11 cellular contexts compared by ENCODE assay signal in the genomic region with DNA sequence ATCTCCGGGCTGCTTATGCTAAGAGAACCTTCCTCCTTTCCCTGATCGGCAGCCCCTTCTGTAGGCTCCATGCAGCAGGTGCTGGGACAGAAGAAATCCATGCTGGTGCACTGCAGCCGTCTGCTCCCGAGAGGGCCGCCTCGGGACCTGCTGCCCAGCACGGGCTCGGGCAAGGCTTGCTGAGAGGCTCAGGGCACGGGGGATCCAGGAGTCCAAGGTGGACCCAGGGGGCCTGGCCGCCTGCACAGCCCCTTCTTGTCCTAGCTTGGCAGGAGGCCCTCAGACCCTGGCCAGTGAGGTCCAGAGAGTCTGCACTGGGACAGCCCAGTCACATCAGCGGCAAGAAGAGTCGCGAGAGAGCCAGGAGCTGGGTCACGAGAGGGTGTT. TPM values are rescaled to one million over a fixed set of nuclear protein-coding genes. Genes with fewer than 3 reads are reported as not detected.
DNase-seq lines count a peak whose midpoint lies in the region; ATAC-seq and TF ChIP-seq lines count a peak whose summit lies in the region.
"Had no signal": no experiment of that assay in that cellular context is flagged by ENCODE, and none has a peak within 500 bp of the region (broad histone marks: within the 10 kb centered on the region; RNA-seq: fewer than 3 reads in every experiment).

No MANE protein-coding gene starts in this region.

- POLR2A ChIA-PET in CD4-positive, alpha-beta T cell (lab: Charles Lee) = interaction anchor here (0.9 to 4.2 kb wide), 3 partner anchors 12 to 50 kb away, joined by 3 to 66 read pairs (median 4); partner anchors contain the start of gene DUSP2
- POLR2A ChIA-PET in activated CD8-positive, alpha-beta T cell treated with anti-CD3 and anti-CD28 coated beads, Interleukin-2, amount 10 ng/mL, durations not matched to agents 7 days and 5 days (lab: Charles Lee) = interaction anchor here (0.8 to 9.1 kb wide), 4 partner anchors 9 to 249 kb away, joined by 3 to 193 read pairs (median 3); partner anchors contain the start of genes DUSP2 and STARD7

- H3K9me3 ChIP-seq in CD4-positive, alpha-beta T cell (ENCODE audit: control insufficient read depth, low read length) = no peaks in the 10 kb centered on the region

- peaks cover 76% of the 10 kb centered on the region for H3K4me1 Mint-ChIP-seq in CD4-positive, alpha-beta T cell (ENCODE audit: low read depth)
- H3K4me1 Mint-ChIP-seq in activated CD8-positive, alpha-beta T cell treated with anti-CD3 and anti-CD28 coated beads, Interleukin-2, amount 10 ng/mL, durations not matched to agents 7 days and 5 days (ENCODE audit: low read depth) = peaks cover 71% of the 10 kb centered on the region
- H3K4me1 Mint-ChIP-seq in memory B cell = peaks cover 56% of the 10 kb centered on the region

- no peaks in the 10 kb centered on the region for H3K27me3 Mint-ChIP-seq in CD4-positive, alpha-beta T cell
- no peaks in the 10 kb centered on the region for H3K27me3 Mint-ChIP-seq in activated CD8-positive, alpha-beta T cell treated with anti-CD3 and anti-CD28 coated beads, Interleukin-2, amount 10 ng/mL, durations not matched to agents 7 days and 5 days (ENCODE audit: low read depth)
- H3K27me3 Mint-ChIP-seq in memory B cell = no peaks in the 10 kb centered on the region

- ATAC-seq in CD4-positive, alpha-beta T cell (ENCODE audit: poor library complexity) = no peak
- ATAC-seq in activated CD8-positive, alpha-beta T cell treated with anti-CD3 and anti-CD28 coated beads, Interleukin-2, amount 10 ng/mL, durations not matched to agents 7 days and 5 days = no peak
- ATAC-seq in memory B cell (ENCODE audit: low read depth) (no peak), HG03460 (IDR thresholded peaks at IDR 0.05; ENCODE audit: unreplicated experiment) (no peak), left colon (no peak)

- peak overlapping the region; percentile 72 for H3K27ac Mint-ChIP-seq in CD4-positive, alpha-beta T cell
- H3K27ac Mint-ChIP-seq in activated CD8-positive, alpha-beta T cell treated with anti-CD3 and anti-CD28 coated beads, Interleukin-2, amount 10 ng/mL, durations not matched to agents 7 days and 5 days = peak overlapping the region; percentile 77
- peak overlapping the region; percentile 22 for H3K27ac Mint-ChIP-seq in memory B cell

- H3K27ac ChIP-seq in CD4-positive, alpha-beta T cell (ENCODE audit: low read depth, low read length) = no peak overlapping the region
- H3K27ac ChIP-seq: esophagus muscularis mucosa had no signal

- H3K36me3 Mint-ChIP-seq in CD4-positive, alpha-beta T cell (ENCODE audit: low read depth) = no peaks in the 10 kb centered on the region
- peaks cover 2% of the 10 kb centered on the region for H3K36me3 Mint-ChIP-seq in activated CD8-positive, alpha-beta T cell treated with anti-CD3 and anti-CD28 coated beads, Interleukin-2, amount 10 ng/mL, durations not matched to agents 7 days and 5 days (ENCODE audit: low read depth)
- H3K36me3 Mint-ChIP-seq in memory B cell = peaks cover 2% of the 10 kb centered on the region

- peaks cover 6% of the 10 kb centered on the region for H3K9me3 Mint-ChIP-seq in CD4-positive, alpha-beta T cell
- no peaks in the 10 kb centered on the region for H3K9me3 Mint-ChIP-seq in activated CD8-positive, alpha-beta T cell treated with anti-CD3 and anti-CD28 coated beads, Interleukin-2, amount 10 ng/mL, durations not matched to agents 7 days and 5 days (ENCODE audit: insufficient read depth)
- H3K9me3 Mint-ChIP-seq in memory B cell = peaks cover 3% of the 10 kb centered on the region

- H3K4me3 Mint-ChIP-seq in CD4-positive, alpha-beta T cell = no peak overlapping the region
- H3K4me3 Mint-ChIP-seq in activated CD8-positive, alpha-beta T cell treated with anti-CD3 and anti-CD28 coated beads, Interleukin-2, amount 10 ng/mL, durations not matched to agents 7 days and 5 days = no peak overlapping the region
- H3K4me3 Mint-ChIP-seq in memory B cell = no peak overlapping the region
- H3K4me3 Mint-ChIP-seq: neural crest cell had no signal

- intact Hi-C loops in CD4-positive, alpha-beta T cell (cut with DNase I, micrococcal nuclease) = loop anchor here in 1 of 2 experiments (2.0 kb wide), 1 partner anchor 16 kb away; no protein-coding TSS in a partner anchor
- intact Hi-C loops in left colon (cut with DNase I, micrococcal nuclease) = no loop called here

- CTCF ChIA-PET in CD4-positive, alpha-beta T cell (lab: Charles Lee) = interaction anchor here (1.1 to 2.7 kb wide), 3 partner anchors 16 to 20 kb away, joined by 3 to 13 read pairs (median 4); no protein-coding TSS in a partner anchor
- CTCF ChIA-PET in activated CD8-positive, alpha-beta T cell treated with anti-CD3 and anti-CD28 coated beads, Interleukin-2, amount 10 ng/mL, durations not matched to agents 7 days and 5 days (lab: Charles Lee) = interaction anchor here (1.0 to 3.7 kb wide), 5 partner anchors 12 to 41 kb away, joined by 3 to 18 read pairs (median 5); partner anchors contain the start of gene ASTL

- H3K4me3 ChIP-seq in GM12865 (ENCODE audit: low read depth, low read length) = peak overlapping the region; percentile 64
- H3K4me3 ChIP-seq: esophagus muscularis mucosa had no signal

- TF ChIP-seq CTCF in CD4-positive, alpha-beta T cell (IDR thresholded peaks at IDR 0.05) = no peak
- no peak for TF ChIP-seq CTCF in GM12865 (IDR thresholded peaks at IDR 0.05; ENCODE audit: insufficient read depth, low read depth, low read length, missing control alignments)

- no peak for DNase-seq in CD4-positive, alpha-beta T cell
- peak; percentile 49 for DNase-seq in GM12865 (ENCODE audit: low read depth)
- no peak for DNase-seq in activated CD8-positive, alpha-beta T cell treated with anti-CD3 and anti-CD28 coated beads, Interleukin-2, amount 10 ng/mL, durations not matched to agents 7 days and 5 days
- DNase-seq in memory B cell (ENCODE audit: low spot score in 2 of 2) = no peak
- DNase-seq in left colon = no peak
- DNase-seq in CD1c-positive myeloid dendritic cell (ENCODE audit: extremely low spot score) = no peak
- DNase-seq: Calu3, NCI-H1092 had no signal

- H3K27me3 ChIP-seq in CD4-positive, alpha-beta T cell (ENCODE audit: control insufficient read depth, insufficient read depth, low read length) = no peaks in the 10 kb centered on the region

RNA-seq across cellular contexts. Expression of gene DUSP2, which starts 13.3 kb away (rescaled TPM):
- 100 to 1,000 TPM; 728 to 730 TPM for total RNA-seq in CD4-positive, alpha-beta T cell
- 10 to 100 TPM; 20.3 to 21.2 TPM for total RNA-seq in activated CD8-positive, alpha-beta T cell treated with anti-CD3 and anti-CD28 coated beads, Interleukin-2, amount 10 ng/mL, durations not matched to agents 7 days and 5 days
- total RNA-seq in left colon = 1 to 10 TPM; 1.7 to 1.9 TPM

RNA-seq across cellular contexts. Expression of gene ASTL, which starts 20.2 kb away (rescaled TPM):
- total RNA-seq in CD4-positive, alpha-beta T cell = 1 to 10 TPM; 5.0 to 6.5 TPM
- under 1 TPM in 1 of 2 experiments, not detected in 1; 0.34 TPM for total RNA-seq in activated CD8-positive, alpha-beta T cell treated with anti-CD3 and anti-CD28 coated beads, Interleukin-2, amount 10 ng/mL, durations not matched to agents 7 days and 5 days
- under 1 TPM; 0.31 to 0.45 TPM for total RNA-seq in left colon
- total RNA-seq: Calu3, esophagus muscularis mucosa, neural crest cell had no signal

RNA-seq across cellular contexts. Expression of gene ADRA2B, which starts 42.2 kb away (rescaled TPM):
- total RNA-seq in CD4-positive, alpha-beta T cell = under 1 TPM; 0.52 to 0.84 TPM
- total RNA-seq in activated CD8-positive, alpha-beta T cell treated with anti-CD3 and anti-CD28 coated beads, Interleukin-2, amount 10 ng/mL, durations not matched to agents 7 days and 5 days = under 1 TPM in 1 of 2 experiments, not detected in 1; 0.08 TPM
- total RNA-seq in left colon = under 1 TPM; 0.12 to 0.84 TPM
- total RNA-seq: Calu3 had no signal

RNA-seq across cellular contexts. Expression of gene STARD7, which starts 50.1 kb away (rescaled TPM):
- total RNA-seq in CD4-positive, alpha-beta T cell = 10 to 100 TPM; 57.4 to 58.6 TPM
- 100 to 1,000 TPM; 139 to 143 TPM for total RNA-seq in activated CD8-positive, alpha-beta T cell treated with anti-CD3 and anti-CD28 coated beads, Interleukin-2, amount 10 ng/mL, durations not matched to agents 7 days and 5 days
- 100 to 1,000 TPM; 125 to 127 TPM for total RNA-seq in left colon

Comparison
In these comparisons a context has a peak if more than half of its experiments do, and no peak if none do; other contexts are left out.
1. H3K27ac Mint-ChIP-seq: peak in every context shown above with its lines; median percentile 77 in activated CD8-positive, alpha-beta T cell treated with anti-CD3 and anti-CD28 coated beads, Interleukin-2, amount 10 ng/mL, durations not matched to agents 7 days and 5 days; 72 in CD4-positive, alpha-beta T cell; 22 in memory B cell.
2. RNA of gene DUSP2, which starts 13.3 kb away (total RNA-seq): 728 to 730 TPM in CD4-positive, alpha-beta T cell; 20.3 to 21.2 TPM in activated CD8-positive, alpha-beta T cell treated with anti-CD3 and anti-CD28 coated beads, Interleukin-2, amount 10 ng/mL, durations not matched to agents 7 days and 5 days and 1.7 to 1.9 TPM in left colon; every median in the first group is over 10 times any median in the second.
3. RNA of gene ASTL, which starts 20.2 kb away (total RNA-seq): 5.0 to 6.5 TPM in CD4-positive, alpha-beta T cell; 0.31 to 0.45 TPM in left colon and 0.34 TPM in activated CD8-positive, alpha-beta T cell treated with anti-CD3 and anti-CD28 coated beads, Interleukin-2, amount 10 ng/mL, durations not matched to agents 7 days and 5 days; every median in the first group is over 4 times any median in the second.